18 cellular contexts compared by ENCODE assay signal in genomic region chr6:35954335-35954734, GRCh38. TPM values are rescaled to one million over a fixed set of nuclear protein-coding genes. Genes with fewer than 3 reads are reported as not detected.
A peak's percentile ranks its signal among the peaks of the same experiment; 100 is the strongest.
DNase-seq lines count a peak whose midpoint lies in the region; ATAC-seq and TF ChIP-seq lines count a peak whose summit lies in the region.
"Had no signal": no experiment of that assay in that cellular context is flagged by ENCODE, and none has a peak within 500 bp of the region (broad histone marks: within the 10 kb centered on the region; RNA-seq: fewer than 3 reads in every experiment).

No MANE protein-coding gene starts in this region.

- H3K4me3 ChIP-seq in BLaER1 (no peak overlapping the region), mucosa of descending colon (no peak overlapping the region)
- H3K4me3 ChIP-seq: BLaER1 treated with 17β-estradiol and CSF1 and Interleukin-3, amounts not matched to agents 10 nM and 100 nM; GM12878; GM23338; K562 had no signal

- no peak for TF ChIP-seq CTCF in mucosa of descending colon (IDR thresholded peaks at IDR 0.05)

- no peaks in the 10 kb centered on the region for H4K20me1 ChIP-seq in BLaER1
- H4K20me1 ChIP-seq: BLaER1 treated with 17β-estradiol and CSF1 and Interleukin-3, amounts not matched to agents 10 nM and 100 nM had no signal

- no peaks in the 10 kb centered on the region for H3K27me3 ChIP-seq in BLaER1
- H3K27me3 ChIP-seq: BLaER1 treated with 17β-estradiol and CSF1 and Interleukin-3, amounts not matched to agents 10 nM and 100 nM had no signal

- H3K36me3 ChIP-seq in BLaER1: no peaks in the 10 kb centered on the region
- H3K36me3 ChIP-seq in mucosa of descending colon (ENCODE audit: low read depth): no peaks in the 10 kb centered on the region
- H3K36me3 ChIP-seq: BLaER1 treated with 17β-estradiol and CSF1 and Interleukin-3, amounts not matched to agents 10 nM and 100 nM had no signal

- no peak overlapping the region for H3K9ac ChIP-seq in BLaER1
- H3K9ac ChIP-seq: BLaER1 treated with 17β-estradiol and CSF1 and Interleukin-3, amounts not matched to agents 10 nM and 100 nM had no signal

- H3K27ac ChIP-seq in BLaER1: no peak overlapping the region
- H3K27ac ChIP-seq: BLaER1 treated with 17β-estradiol and CSF1 and Interleukin-3, amounts not matched to agents 10 nM and 100 nM had no signal

- 0 out of 2 replicates have a peak overlapping the region, but pooled peaks have one; percentile 56 for H3K4me2 ChIP-seq in BLaER1
- H3K4me2 ChIP-seq: GM23338 had no signal

- intact Hi-C loops in mucosa of descending colon (cut with DNase I, micrococcal nuclease): no loop called here

- peak; percentile 48 for DNase-seq in HT1080 (ENCODE audit: low read depth)
- peak; percentile 33 for DNase-seq in amniotic epithelial cell (ENCODE audit: low read depth)
- DNase-seq in mucosa of descending colon: no peak
- no peak for DNase-seq in T1000 (lab: John Stamatoyannopoulos, UW)
- no peak for DNase-seq in SHP77 treated with DMSO at 0.1 percent for 48 hours (lab: John Stamatoyannopoulos, UW)
- no peak for DNase-seq in occipital lobe (lab: John Stamatoyannopoulos, UW)
- DNase-seq in retina: no peak
- DNase-seq: 8988T; CD8-positive, alpha-beta memory T cell; COR-L47; DMS 273 treated with DMSO at 0.1 percent for 48 hours; DMS53; DND-41 had no signal

- peak; percentile 31 for ATAC-seq in mucosa of descending colon
- ATAC-seq: GM12878, GM23338, K562 had no signal

- H3K9me3 ChIP-seq in BLaER1 (no peaks in the 10 kb centered on the region), mucosa of descending colon (no peaks in the 10 kb centered on the region)
- H3K9me3 ChIP-seq: BLaER1 treated with 17β-estradiol and CSF1 and Interleukin-3, amounts not matched to agents 10 nM and 100 nM had no signal

- H3K4me1 ChIP-seq in BLaER1: peaks cover 33% of the 10 kb centered on the region
- H3K4me1 ChIP-seq in mucosa of descending colon (ENCODE audit: low read depth): no peaks in the 10 kb centered on the region

RNA-seq across cellular contexts. Expression of gene SRPK1, which starts 33.4 kb away (rescaled TPM):
- total RNA-seq in HT1080 (2014; rRNA removed; shearing (Covaris generic)): 62.0 and 72.3 TPM in 2 replicates
- polyA plus RNA-seq in HT1080 (2015; cell fraction: cytosol; rRNA removed): 51.2 and 61.1 TPM in 2 replicates
- polyA plus RNA-seq in HT1080 (2015; cell fraction: nucleus; rRNA removed): 83.4 and 97.8 TPM in 2 replicates
- total RNA-seq in mucosa of descending colon (10 to 100 TPM; 57.3 to 84.3 (median 75.8) TPM), occipital lobe (138 TPM)

Comparison
In these comparisons a context has a peak if more than half of its experiments do, and no peak if none do; other contexts are left out.
1. DNase-seq: peak in HT1080 (single experiment) and amniotic epithelial cell (single experiment); none in mucosa of descending colon (0 of 3), T1000 (single experiment), SHP77 treated with DMSO at 0.1 percent for 48 hours (single experiment), occipital lobe (single experiment) and retina (single experiment).